ENCODE assay signal across 11 cellular contexts in the genomic region with DNA sequence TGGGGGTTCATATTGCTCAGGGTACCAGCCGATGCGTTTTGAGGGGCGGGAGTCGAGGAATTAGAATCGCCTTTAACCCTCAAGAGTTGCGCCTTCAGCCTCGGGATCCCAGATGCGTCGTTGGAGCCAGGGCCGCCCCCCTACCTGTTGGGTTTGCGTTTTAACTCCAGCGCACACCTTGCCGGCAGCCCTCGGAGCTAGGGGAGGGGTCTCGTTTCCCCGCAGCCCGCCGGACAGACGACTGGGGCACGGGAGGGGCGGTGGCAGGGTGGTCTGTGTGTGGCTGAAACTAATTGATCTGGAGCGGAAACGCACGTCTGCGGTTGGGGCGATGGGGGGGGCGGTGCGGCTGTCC. TPM values are rescaled to one million over a fixed set of nuclear protein-coding genes. Genes with fewer than 3 reads are reported as not detected.
DNase-seq lines count a peak whose midpoint lies in the region; ATAC-seq, FAIRE-seq and TF ChIP-seq lines count a peak whose summit lies in the region.
"Had no signal": no experiment of that assay in that cellular context is flagged by ENCODE, and none has a peak within 500 bp of the region (broad histone marks: within the 10 kb centered on the region; RNA-seq: fewer than 3 reads in every experiment).

No MANE protein-coding gene starts in this region.

- H3K4me1 ChIP-seq in ES-I3 (ENCODE audit: insufficient read depth, low read length) = peaks cover 8% of the 10 kb centered on the region; the same call in 1 of the 2 replicates
- peaks cover 36% of the 10 kb centered on the region for H3K4me1 ChIP-seq in psoas muscle
- H3K4me1 ChIP-seq in small intestine (ENCODE audit: control insufficient read depth in 2 of 2, insufficient read depth in 1 of 2, low read depth in 1 of 2, low read length in 1 of 2) = peaks cover 0 to 16% of the 10 kb centered on the region in 2 donors

- no peaks in the 10 kb centered on the region for H3K36me3 Mint-ChIP-seq in glutamatergic neuron (ENCODE audit: unreplicated experiment)

- H3K27ac ChIP-seq in psoas muscle = no peak overlapping the region
- peak overlapping the region in 1 of 2 donors; percentile 84 for H3K27ac ChIP-seq in small intestine (ENCODE audit: low read depth in 1 of 2, low read length in 1 of 2)

- H3K4me3 Mint-ChIP-seq in glutamatergic neuron (ENCODE audit: unreplicated experiment) = peak overlapping the region; percentile 74

- peaks cover 12% of the 10 kb centered on the region for H3K27me3 Mint-ChIP-seq in glutamatergic neuron (ENCODE audit: unreplicated experiment)

- no peak overlapping the region for H3K27ac Mint-ChIP-seq in glutamatergic neuron (ENCODE audit: unreplicated experiment)

- H3K4me3 ChIP-seq in psoas muscle (peak overlapping the region; percentile 58), small intestine (ENCODE audit: low read depth in 1 of 2, low read length in 2 of 2) (peak overlapping the region in 1 of 2 donors; percentile 12)

- peaks cover 0 to 85% (median 27%) of the 10 kb centered on the region in 3 donors for H3K27me3 ChIP-seq in psoas muscle (ENCODE audit: insufficient read depth in 3 of 3, low read length in 2 of 3)
- H3K27me3 ChIP-seq in small intestine (ENCODE audit: control insufficient read depth in 2 of 2, insufficient read depth in 2 of 2, low read length in 2 of 2) = peaks cover 2 to 13% of the 10 kb centered on the region in 2 donors

- H3K36me3 ChIP-seq in ES-I3 (ENCODE audit: insufficient read depth, low read length) (no peaks in the 10 kb centered on the region), psoas muscle (ENCODE audit: insufficient read depth in 1 of 2, low read depth in 1 of 2) (no peaks in the 10 kb centered on the region), small intestine (ENCODE audit: control insufficient read depth in 2 of 2, insufficient read depth in 2 of 2, low read length in 2 of 2) (no peaks in the 10 kb centered on the region)

- 16 to 20% (median 19%) methylated on average over 27 to 28 of the region's 28 CpGs for WGBS in psoas muscle, 3 donors
- 3 to 5% (median 3%) methylated on average over 26 to 28 of the region's 28 CpGs for WGBS in small intestine, 3 donors

- no peak for TF ChIP-seq CTCF in glutamatergic neuron (IDR thresholded peaks at IDR 0.05; ENCODE audit: partially characterized antibody, unreplicated experiment)
- no peak for TF ChIP-seq CTCF in psoas muscle (IDR thresholded peaks at IDR 0.05)

- no peak for ATAC-seq in psoas muscle
- ATAC-seq in HG03439 (IDR thresholded peaks at IDR 0.05; ENCODE audit: unreplicated experiment) = no peak
- ATAC-seq: left ventricle myocardium superior had no signal

- DNase-seq in SW480 (ENCODE audit: low spot score) (peak; percentile 57), glutamatergic neuron (no peak), psoas muscle (no peak), T1000 (lab: John Stamatoyannopoulos, UW) (no peak), small intestine (no peak), SW 1271 (lab: John Stamatoyannopoulos, UW) (no peak)
- DNase-seq: NCI-H1930, T-helper 9 cell had no signal

- intact Hi-C loops in psoas muscle (cut with DNase I) = no loop called here

- no peak for FAIRE-seq in small intestine (lab: Jason Lieb, UNC)

- H3K9me3 Mint-ChIP-seq in glutamatergic neuron (ENCODE audit: unreplicated experiment) = peaks cover 6% of the 10 kb centered on the region

- H3K9ac ChIP-seq in ES-I3 (ENCODE audit: low read depth, low read length) = peak overlapping the region; percentile 49

- H3K9me3 ChIP-seq in ES-I3 (ENCODE audit: control insufficient read depth, insufficient read depth, low read length) (no peaks in the 10 kb centered on the region), psoas muscle (no peaks in the 10 kb centered on the region), small intestine (ENCODE audit: control insufficient read depth, low read depth) (no peaks in the 10 kb centered on the region)

- H3K4me1 Mint-ChIP-seq in glutamatergic neuron (ENCODE audit: low read depth, unreplicated experiment) = peaks cover 4% of the 10 kb centered on the region

RNA-seq across cellular contexts. Expression of a gene that starts 3.4 kb away (rescaled TPM):
- total RNA-seq in glutamatergic neuron (ENCODE audit: unreplicated experiment) (36.1 TPM), psoas muscle (10 to 100 TPM in 1 of 4 donors, 1 to 10 TPM in 3; 6.5 to 11.3 (median 7.9) TPM)
- polyA plus RNA-seq in psoas muscle (1 to 10 TPM; 1.8 to 2.2 (median 1.8) TPM), small intestine (10 to 100 TPM in 1 of 3 donors, 1 to 10 TPM in 2; 6.2 to 24.6 (median 6.7) TPM)

RNA-seq across cellular contexts. Expression of a gene that starts 37.6 kb away (rescaled TPM):
- total RNA-seq in glutamatergic neuron (ENCODE audit: unreplicated experiment) = 38.1 TPM
- 10 to 100 TPM in 1 of 4 donors, 1 to 10 TPM in 3; 8.5 to 15.5 (median 8.7) TPM for total RNA-seq in psoas muscle
- 10 to 100 TPM in 2 of 3 donors, 1 to 10 TPM in 1; 9.2 to 28.1 (median 21.0) TPM for polyA plus RNA-seq in psoas muscle
- 10 to 100 TPM; 14.6 to 18.6 (median 16.8) TPM for polyA plus RNA-seq in small intestine
